ENCODE assay signal across 27 cellular contexts in genomic region chr11:63499874-63500273, GRCh38. TPM values are rescaled to one million over a fixed set of nuclear protein-coding genes. Genes with fewer than 3 reads are reported as not detected.
"Had no signal": no experiment of that assay in that cellular context is flagged by ENCODE, and none has a peak within 500 bp of the region (broad histone marks: within the 10 kb centered on the region; RNA-seq: fewer than 3 reads in every experiment).

No MANE protein-coding gene starts in this region.

- H3K4me1 ChIP-seq: SJSA1 had no signal

- H3K27ac ChIP-seq: HL-60, SJSA1, SK-N-MC had no signal

- H3K36me3 ChIP-seq: SJSA1 had no signal

- H3K4me3 ChIP-seq: SJSA1, SK-N-MC had no signal

- H3K27me3 ChIP-seq: SJSA1 had no signal

- FAIRE-seq: HTR-8/SVneo, RCC 7860 had no signal

- DNase-seq: KBM-7, NCI-H1092, NCI-H1105 treated with DMSO at 0.1 percent for 48 hours, NCI-H1417 treated with DMSO at 0.1 percent for 48 hours, NCI-H146, NCI-H1694 treated with DMSO at 0.1 percent for 48 hours, NCI-H1930, NCI-H2081, NCI-H2107, NCI-H2227 treated with DMSO at 0.1 percent for 48 hours, NCI-H524, NCI-H69, NCI-H774, Right ventricle myocardium superior, RPMI8226, SIG-M5, SW 1271, T-helper 1 cell had no signal

RNA-seq across cellular contexts. Expression of gene LGALS12, which starts 6.0 kb away (rescaled TPM):
- total RNA-seq: LHCN-M2, MCF 10A, NCI-H460 had no signal

RNA-seq across cellular contexts. Expression of gene PLAAT5, which starts 8.9 kb away (rescaled TPM):
- total RNA-seq: LHCN-M2, MCF 10A, NCI-H460 had no signal
- polyA plus RNA-seq: IgD-negative memory B cell had no signal

RNA-seq across cellular contexts. Expression of gene PLAAT4, which starts 36.7 kb away (rescaled TPM):
- total RNA-seq: NCI-H460 had no signal
